In genomic region chr16:18832613-18833012, GRCh38 we compare ENCODE assay signal across 28 cellular contexts. TPM values are rescaled to one million over a fixed set of nuclear protein-coding genes. Genes with fewer than 3 reads are reported as not detected.
DNase-seq lines count a peak whose midpoint lies in the region; ATAC-seq, FAIRE-seq and TF ChIP-seq lines count a peak whose summit lies in the region.
"Had no signal": no experiment of that assay in that cellular context is flagged by ENCODE, and none has a peak within 500 bp of the region (broad histone marks: within the 10 kb centered on the region; RNA-seq: fewer than 3 reads in every experiment).

No MANE protein-coding gene starts in this region.

- H3K9me3 ChIP-seq in HepG2 (ENCODE audit: low read length), result no peaks in the 10 kb centered on the region
- H3K9me3 ChIP-seq in right lobe of liver, result no peaks in the 10 kb centered on the region
- H3K9me3 ChIP-seq in neural progenitor cell (ENCODE audit: low read depth), result no peaks in the 10 kb centered on the region
- H3K9me3 ChIP-seq in osteoblast (ENCODE audit: low read depth, low read length), result no peaks in the 10 kb centered on the region
- H3K9me3 ChIP-seq: A549, BE2C had no signal

- POLR2A ChIA-PET in HepG2 (lab: Yijun Ruan, JAX), result interaction anchor here (1.5 kb wide), 1 partner anchor 31 kb away, joined by 6 read pairs; the partner anchor contains the start of gene ARL6IP1
- POLR2A ChIA-PET in activated CD8-positive, alpha-beta T cell treated with anti-CD3 and anti-CD28 coated beads for 36 hours (lab: Charles Lee), result interaction anchor here (1.2 kb wide), 1 partner anchor 27 kb away, joined by 3 read pairs; no protein-coding TSS in a partner anchor

- TF ChIP-seq POLR2A in HepG2 (IDR thresholded peaks at IDR 0.05; ENCODE audit: insufficient read depth in 1 of 2, low read depth in 2 of 2, low read length in 2 of 2), result no peak
- no peak for TF ChIP-seq POLR2A in right lobe of liver (IDR thresholded peaks at IDR 0.05)

- peaks cover 53% of the 10 kb centered on the region for H3K36me3 Mint-ChIP-seq in neural progenitor cell
- H3K36me3 Mint-ChIP-seq in activated CD8-positive, alpha-beta T cell treated with anti-CD3 and anti-CD28 coated beads for 36 hours (ENCODE audit: low read depth), result peaks cover 63% of the 10 kb centered on the region

- peaks cover 28% of the 10 kb centered on the region for H3F3A ChIP-seq in neural progenitor cell (ENCODE audit: low read depth)

- no peak for FAIRE-seq in HepG2 (lab: Jason Lieb, UNC)
- FAIRE-seq: A549, GM12878, GM12892, GM18507 had no signal

- H3K4me1 ChIP-seq in HepG2 (ENCODE audit: insufficient read depth, low read length) (peaks cover 8% of the 10 kb centered on the region; the same call in 1 of the 2 replicates), right lobe of liver (peaks cover 0 to 6% (median 0%) of the 10 kb centered on the region in 4 donors), neural progenitor cell (peaks cover 15% of the 10 kb centered on the region), osteoblast (ENCODE audit: insufficient read depth, low read length) (no peaks in the 10 kb centered on the region)
- H3K4me1 ChIP-seq: A549, BE2C, BLaER1 had no signal

- H3K4me1 Mint-ChIP-seq in neural progenitor cell, result peaks cover 17% of the 10 kb centered on the region
- peaks cover 15% of the 10 kb centered on the region for H3K4me1 Mint-ChIP-seq in activated CD8-positive, alpha-beta T cell treated with anti-CD3 and anti-CD28 coated beads for 36 hours (ENCODE audit: low read depth)
- H3K4me1 Mint-ChIP-seq: CD14-positive monocyte; CD4-positive, alpha-beta memory T cell had no signal

- no peak overlapping the region for H3K27ac ChIP-seq in HepG2 (ENCODE audit: extremely low read length, insufficient read depth, low read length)
- no peak overlapping the region for H3K27ac ChIP-seq in right lobe of liver
- H3K27ac ChIP-seq in neural progenitor cell, result peak overlapping the region; percentile 91
- no peak overlapping the region for H3K27ac ChIP-seq in osteoblast (ENCODE audit: low read depth, low read length)
- H3K27ac ChIP-seq: 22Rv1, A549, BLaER1 had no signal

- no peak overlapping the region for H2AFZ ChIP-seq in HepG2 (ENCODE audit: low read length)
- no peak overlapping the region for H2AFZ ChIP-seq in neural progenitor cell (replicated peaks)
- H2AFZ ChIP-seq in osteoblast (ENCODE audit: low read length), result no peak overlapping the region

- H3K27ac Mint-ChIP-seq in neural progenitor cell, result no peak overlapping the region
- no peak overlapping the region for H3K27ac Mint-ChIP-seq in activated CD8-positive, alpha-beta T cell treated with anti-CD3 and anti-CD28 coated beads for 36 hours
- H3K27ac Mint-ChIP-seq: CD14-positive monocyte; CD4-positive, CD25-positive, alpha-beta regulatory T cell; CD8-positive, alpha-beta memory T cell had no signal

- TSS peak; percentile 3 for BruUV-seq in HepG2 (replicated peaks; lab: Mats Ljungman, UMichigan)

- no peaks in the 10 kb centered on the region for H3K9me3 Mint-ChIP-seq in neural progenitor cell
- H3K9me3 Mint-ChIP-seq in activated CD8-positive, alpha-beta T cell treated with anti-CD3 and anti-CD28 coated beads for 36 hours, result no peaks in the 10 kb centered on the region
- H3K9me3 Mint-ChIP-seq: CD4-positive, alpha-beta memory T cell; CD4-positive, CD25-positive, alpha-beta regulatory T cell; CD8-positive, alpha-beta memory T cell had no signal

- no peak for ATAC-seq in HepG2
- ATAC-seq in right lobe of liver, result no peak
- ATAC-seq in GM21723 (IDR thresholded peaks at IDR 0.05; ENCODE audit: unreplicated experiment), result no peak
- ATAC-seq in activated CD8-positive, alpha-beta T cell treated with anti-CD3 and anti-CD28 coated beads for 36 hours, result no peak
- ATAC-seq: A549, GM12878 had no signal

- CTCF ChIA-PET in HepG2 (lab: Yijun Ruan, JAX; ENCODE audit: low intra/inter-chr PET ratio, low total read pairs), result no interaction called here
- CTCF ChIA-PET in activated CD8-positive, alpha-beta T cell treated with anti-CD3 and anti-CD28 coated beads for 36 hours (lab: Charles Lee), result interaction anchor here (0.7 to 1.6 kb wide), 3 partner anchors 9 to 29 kb away, joined by 3 to 6 read pairs (median 3); no protein-coding TSS in a partner anchor

- in situ Hi-C loops in HepG2 (cut with HindIII; ENCODE audit: extremely low pct_ligation_motif_present, low pct_unique_long_range_greater_than_20kb), result no loop called here

- no peak overlapping the region for H3K4me2 ChIP-seq in HepG2 (ENCODE audit: low read depth, low read length)
- peak overlapping the region; percentile 62 for H3K4me2 ChIP-seq in neural progenitor cell
- no peak overlapping the region for H3K4me2 ChIP-seq in osteoblast (ENCODE audit: insufficient read depth, low read length)
- H3K4me2 ChIP-seq: A549, BLaER1 had no signal

- no peak overlapping the region for H3K4me3 Mint-ChIP-seq in neural progenitor cell
- H3K4me3 Mint-ChIP-seq in activated CD8-positive, alpha-beta T cell treated with anti-CD3 and anti-CD28 coated beads for 36 hours, result no peak overlapping the region
- H3K4me3 Mint-ChIP-seq: CD14-positive monocyte; CD4-positive, alpha-beta memory T cell; CD4-positive, CD25-positive, alpha-beta regulatory T cell; CD8-positive, alpha-beta memory T cell had no signal

- H3K27me3 Mint-ChIP-seq in neural progenitor cell (ENCODE audit: insufficient read depth, low read depth), result no peaks in the 10 kb centered on the region
- H3K27me3 Mint-ChIP-seq in activated CD8-positive, alpha-beta T cell treated with anti-CD3 and anti-CD28 coated beads for 36 hours, result no peaks in the 10 kb centered on the region
- H3K27me3 Mint-ChIP-seq: CD4-positive, alpha-beta memory T cell; CD4-positive, CD25-positive, alpha-beta regulatory T cell; CD8-positive, alpha-beta memory T cell had no signal

- H3K4me3 ChIP-seq in HepG2 (replicated peaks in 1 of 3; ENCODE audit: insufficient read depth in 1 of 3, low read depth in 2 of 3, low read length in 3 of 3), result no peak overlapping the region
- H3K4me3 ChIP-seq in right lobe of liver, result no peak overlapping the region
- H3K4me3 ChIP-seq in neural progenitor cell, result no peak overlapping the region
- H3K4me3 ChIP-seq in osteoblast (ENCODE audit: insufficient read depth, low read length), result no peak overlapping the region
- H3K4me3 ChIP-seq: A549, BLaER1, GM12878 had no signal

- DNase-seq in HepG2 (ENCODE audit: low spot score), result no peak
- no peak for DNase-seq in right lobe of liver
- peak; percentile 10 for DNase-seq in neural progenitor cell (ENCODE audit: low spot score)
- DNase-seq in osteoblast (ENCODE audit: insufficient read length, low spot score, missing footprints), result peak; percentile 36
- no peak for DNase-seq in NCI-H2081 treated with DMSO at 0.1 percent for 48 hours (lab: John Stamatoyannopoulos, UW)
- DNase-seq in activated CD8-positive, alpha-beta T cell treated with anti-CD3 and anti-CD28 coated beads for 36 hours, result no peak
- DNase-seq: AML-193; BE2C; C1 segment of cervical spinal cord; CD4-positive, alpha-beta memory T cell; CD4-positive, CD25-positive, alpha-beta regulatory T cell; CD8-positive, alpha-beta memory T cell; COR-L47; DMS 273 treated with DMSO at 0.1 percent for 48 hours; DMS153; DMS53; DMS79; DND-41; EL; GDM1 had no signal

- no peak for TF ChIP-seq CTCF in HepG2 (CRISPR knock-in tag; IDR thresholded peaks at IDR 0.05)
- TF ChIP-seq CTCF in right lobe of liver (IDR thresholded peaks at IDR 0.05), result no peak
- TF ChIP-seq CTCF in neural progenitor cell (IDR thresholded peaks at IDR 0.05), result no peak
- no peak for TF ChIP-seq CTCF in osteoblast (IDR thresholded peaks at IDR 0.05; ENCODE audit: extremely low read depth, low read depth, low read length)
- TF ChIP-seq CTCF in activated CD8-positive, alpha-beta T cell treated with anti-CD3 and anti-CD28 coated beads for 36 hours (IDR thresholded peaks at IDR 0.05), result no peak

- intact Hi-C loops in HepG2 (cut with micrococcal nuclease; ENCODE audit: unreplicated experiment), result no loop called here
- intact Hi-C loops in right lobe of liver (cut with DNase I), result no loop called here
- intact Hi-C loops in activated CD8-positive, alpha-beta T cell treated with anti-CD3 and anti-CD28 coated beads for 36 hours (cut with micrococcal nuclease), result no loop called here

- H3K27me3 ChIP-seq in HepG2 (ENCODE audit: control insufficient read depth in 1 of 2, insufficient read depth in 2 of 2, low read length in 2 of 2) (no peaks in the 10 kb centered on the region), right lobe of liver (no peaks in the 10 kb centered on the region), neural progenitor cell (no peaks in the 10 kb centered on the region), osteoblast (ENCODE audit: insufficient read depth, low read length) (no peaks in the 10 kb centered on the region)
- H3K27me3 ChIP-seq: BE2C, BLaER1 had no signal

- no peak for TF ChIP-seq RAD21 in HepG2 (CRISPR knock-in tag; IDR thresholded peaks at IDR 0.05)

- TF ChIP-seq EP300 in HepG2 (IDR thresholded peaks at IDR 0.05; ENCODE audit: low read depth in 2 of 2, low read length in 2 of 2) (no peak), HepG2 (CRISPR knock-in tag; IDR thresholded peaks at IDR 0.05; ENCODE audit: borderline replicate concordance) (no peak)

- H4K20me1 ChIP-seq in HepG2 (ENCODE audit: insufficient read depth, low read length) (no peaks in the 10 kb centered on the region), neural progenitor cell (ENCODE audit: low read depth) (peaks cover 13% of the 10 kb centered on the region), osteoblast (ENCODE audit: insufficient read depth, low read length) (no peaks in the 10 kb centered on the region)
- H4K20me1 ChIP-seq: BLaER1 had no signal

- H3K36me3 ChIP-seq in HepG2 (replicated peaks in 1 of 2; ENCODE audit: control insufficient read depth in 1 of 2, insufficient read depth in 2 of 2, low read length in 2 of 2) (peaks cover 59 to 86% of the 10 kb centered on the region in 2 experiments), right lobe of liver (peaks cover 7 to 94% (median 68%) of the 10 kb centered on the region in 4 donors), neural progenitor cell (peaks cover 38% of the 10 kb centered on the region), osteoblast (ENCODE audit: insufficient read depth, low read length) (peaks cover 89% of the 10 kb centered on the region)

- H3K79me2 ChIP-seq in HepG2 (ENCODE audit: insufficient read depth, low read length), result no peaks in the 10 kb centered on the region
- H3K79me2 ChIP-seq in neural progenitor cell (ENCODE audit: low read depth), result no peaks in the 10 kb centered on the region
- H3K79me2 ChIP-seq in osteoblast (ENCODE audit: insufficient read depth, low read length), result no peaks in the 10 kb centered on the region

- H3K9ac ChIP-seq in HepG2 (ENCODE audit: insufficient read depth, low read depth, low read length), result no peak overlapping the region
- H3K9ac ChIP-seq in neural progenitor cell, result no peak overlapping the region
- H3K9ac ChIP-seq: BLaER1 had no signal

- WGBS in HepG2 (ENCODE audit: low lambda C conversion rate), result 96% methylated on average over 8 of the region's 8 CpGs
- WGBS in right lobe of liver (ENCODE audit: insufficient coverage, low coverage, low lambda C conversion rate, missing lambda C conversion rate), result 93% methylated on average over 8 of the region's 8 CpGs

RNA-seq across cellular contexts. Expression of gene ARL6IP1, which starts 31.3 kb away (rescaled TPM):
- total RNA-seq in HepG2 (2016; rRNA removed; fragmentation: Illumina TruSeq; extraction: Trizol) (273 and 373 TPM in 2 replicates), right lobe of liver (100 to 1,000 TPM; 103 to 160 (median 109) TPM), neural progenitor cell (ENCODE audit: low replicate concordance) (777 and 813 TPM in 2 replicates), osteoblast (113 and 121 TPM in 2 replicates)
- total RNA-seq in HepG2 (2016; cell fraction: cytosol; rRNA removed; fragmentation: Illumina TruSeq; extraction: Trizol; ENCODE audit: low read depth), result 62.8 and 68.6 TPM in 2 replicates
- 270 and 373 TPM in 2 replicates for total RNA-seq in HepG2 (2016; cell fraction: insoluble cytoplasmic fraction; rRNA removed; fragmentation: Illumina TruSeq; extraction: Trizol)
- total RNA-seq in HepG2 (2016; cell fraction: membrane; rRNA removed; fragmentation: Illumina TruSeq; extraction: Trizol), result 152 and 174 TPM in 2 replicates
- total RNA-seq in HepG2 (2016; cell fraction: nucleus; rRNA removed; fragmentation: Illumina TruSeq; extraction: Trizol), result 309 and 367 TPM in 2 replicates
- 183 and 263 TPM in 2 replicates for polyA plus RNA-seq in HepG2 (2011; rRNA removed)
- polyA plus RNA-seq in HepG2 (2011; cell fraction: cytosol; rRNA removed), result 211 and 261 TPM in 2 replicates
- 71.4 and 76.3 TPM in 2 replicates for polyA plus RNA-seq in HepG2 (2011; cell fraction: nucleus; rRNA removed)
- polyA plus RNA-seq in HepG2 (2012), result 155 and 252 TPM in 2 replicates
- polyA plus RNA-seq in HepG2 (2016; cell fraction: cytosol; fragmentation: Illumina TruSeq; extraction: Trizol; ENCODE audit: low read depth), result 29.0 and 31.7 TPM in 2 replicates
- 231 and 253 TPM in 2 replicates for polyA plus RNA-seq in HepG2 (2016; cell fraction: insoluble cytoplasmic fraction; fragmentation: Illumina TruSeq; extraction: Trizol; ENCODE audit: low read depth)
- polyA plus RNA-seq in HepG2 (2016; cell fraction: membrane; fragmentation: Illumina TruSeq; extraction: Trizol; ENCODE audit: low read depth), result 67.0 and 74.0 TPM in 2 replicates
- polyA plus RNA-seq in HepG2 (2016; cell fraction: nucleus; fragmentation: Illumina TruSeq; extraction: Trizol; ENCODE audit: insufficient read depth, low read depth), result 404 and 453 TPM in 2 replicates
- polyA minus RNA-seq in HepG2 (2011; rRNA and poly(A)+ RNA removed; ENCODE audit: low replicate concordance), result 262 and 330 TPM in 2 replicates
- polyA minus RNA-seq in HepG2 (2011; cell fraction: cytosol; rRNA and poly(A)+ RNA removed), result 199 and 232 TPM in 2 replicates
- polyA minus RNA-seq in HepG2 (2011; cell fraction: nucleus; rRNA and poly(A)+ RNA removed), result 155 and 156 TPM in 2 replicates
- total RNA-seq in activated CD8-positive, alpha-beta T cell treated with anti-CD3 and anti-CD28 coated beads for 36 hours, result 10 to 100 TPM; 97.0 to 97.3 TPM

RNA-seq across cellular contexts. Expression of gene RPS15A, which starts 42.5 kb away (rescaled TPM):
- total RNA-seq in HepG2 (2016; rRNA removed; fragmentation: Illumina TruSeq; extraction: Trizol), result 5,489 and 6,421 TPM in 2 replicates
- 8,046 and 9,031 TPM in 2 replicates for total RNA-seq in HepG2 (2016; cell fraction: cytosol; rRNA removed; fragmentation: Illumina TruSeq; extraction: Trizol; ENCODE audit: low read depth)
- 5,533 and 6,779 TPM in 2 replicates for total RNA-seq in HepG2 (2016; cell fraction: insoluble cytoplasmic fraction; rRNA removed; fragmentation: Illumina TruSeq; extraction: Trizol)
- 15,303 and 15,847 TPM in 2 replicates for total RNA-seq in HepG2 (2016; cell fraction: membrane; rRNA removed; fragmentation: Illumina TruSeq; extraction: Trizol)
- 1,768 and 1,992 TPM in 2 replicates for total RNA-seq in HepG2 (2016; cell fraction: nucleus; rRNA removed; fragmentation: Illumina TruSeq; extraction: Trizol)
- polyA plus RNA-seq in HepG2 (2011; rRNA removed), result 8,070 and 9,457 TPM in 2 replicates
- 13,484 and 16,402 TPM in 2 replicates for polyA plus RNA-seq in HepG2 (2011; cell fraction: cytosol; rRNA removed)
- polyA plus RNA-seq in HepG2 (2011; cell fraction: nucleus; rRNA removed), result 2,439 and 3,146 TPM in 2 replicates
- 7,540 and 10,455 TPM in 2 replicates for polyA plus RNA-seq in HepG2 (2012)
- 10,067 and 10,790 TPM in 2 replicates for polyA plus RNA-seq in HepG2 (2016; cell fraction: cytosol; fragmentation: Illumina TruSeq; extraction: Trizol; ENCODE audit: low read depth)
- 5,820 and 6,347 TPM in 2 replicates for polyA plus RNA-seq in HepG2 (2016; cell fraction: insoluble cytoplasmic fraction; fragmentation: Illumina TruSeq; extraction: Trizol; ENCODE audit: low read depth)
- 12,932 and 13,350 TPM in 2 replicates for polyA plus RNA-seq in HepG2 (2016; cell fraction: membrane; fragmentation: Illumina TruSeq; extraction: Trizol; ENCODE audit: low read depth)
- polyA plus RNA-seq in HepG2 (2016; cell fraction: nucleus; fragmentation: Illumina TruSeq; extraction: Trizol; ENCODE audit: insufficient read depth, low read depth), result 3,080 and 3,274 TPM in 2 replicates
- 955 and 1,060 TPM in 2 replicates for polyA minus RNA-seq in HepG2 (2011; rRNA and poly(A)+ RNA removed; ENCODE audit: low replicate concordance)
- 550 and 682 TPM in 2 replicates for polyA minus RNA-seq in HepG2 (2011; cell fraction: cytosol; rRNA and poly(A)+ RNA removed)
- 381 and 597 TPM in 2 replicates for polyA minus RNA-seq in HepG2 (2011; cell fraction: nucleus; rRNA and poly(A)+ RNA removed)
- 100 to 1,000 TPM; 413 to 736 (median 445) TPM for total RNA-seq in right lobe of liver
- total RNA-seq in neural progenitor cell (ENCODE audit: low replicate concordance), result 3,933 and 4,863 TPM in 2 replicates
- total RNA-seq in osteoblast, result 1,058 and 1,145 TPM in 2 replicates
- total RNA-seq in activated CD8-positive, alpha-beta T cell treated with anti-CD3 and anti-CD28 coated beads for 36 hours, result 1,000 to 10,000 TPM; 2,201 to 2,213 TPM

Comparison
In these comparisons a context has a peak if more than half of its experiments do, and no peak if none do; other contexts are left out.
1. DNase-seq: peak in neural progenitor cell (single experiment) and osteoblast (single experiment); none in HepG2 (single experiment), right lobe of liver (0 of 3), NCI-H2081 treated with DMSO at 0.1 percent for 48 hours (single experiment) and activated CD8-positive, alpha-beta T cell treated with anti-CD3 and anti-CD28 coated beads for 36 hours (single experiment).